ENCODE assay signal across 1 cellular context in the genomic region with DNA sequence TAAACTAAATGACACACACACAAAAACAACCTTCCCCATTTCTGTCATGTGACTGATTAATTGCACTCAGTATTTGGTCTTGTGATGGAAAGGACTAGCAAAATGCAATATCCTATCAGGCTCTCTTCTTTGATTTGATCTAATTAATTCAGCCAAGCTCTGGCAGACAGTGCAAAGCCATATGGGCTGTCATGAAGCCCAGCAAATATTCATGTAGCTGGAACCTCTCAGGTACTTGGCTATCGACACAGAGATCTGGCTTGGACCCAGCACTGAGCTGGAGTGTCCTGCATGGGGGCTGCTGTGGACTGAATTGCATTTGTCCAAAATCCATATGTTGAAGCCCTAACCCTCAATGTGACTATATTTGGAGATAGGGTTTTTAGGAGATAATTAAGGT.
TF ChIP-seq lines count a peak whose summit lies in the region.

No MANE protein-coding gene starts in this region.

TF ChIP-seq in GM23338, 12 proteins besides CTCF, POLR2A, EP300 and RAD21:
- TF ChIP-seq, protein P1, sequence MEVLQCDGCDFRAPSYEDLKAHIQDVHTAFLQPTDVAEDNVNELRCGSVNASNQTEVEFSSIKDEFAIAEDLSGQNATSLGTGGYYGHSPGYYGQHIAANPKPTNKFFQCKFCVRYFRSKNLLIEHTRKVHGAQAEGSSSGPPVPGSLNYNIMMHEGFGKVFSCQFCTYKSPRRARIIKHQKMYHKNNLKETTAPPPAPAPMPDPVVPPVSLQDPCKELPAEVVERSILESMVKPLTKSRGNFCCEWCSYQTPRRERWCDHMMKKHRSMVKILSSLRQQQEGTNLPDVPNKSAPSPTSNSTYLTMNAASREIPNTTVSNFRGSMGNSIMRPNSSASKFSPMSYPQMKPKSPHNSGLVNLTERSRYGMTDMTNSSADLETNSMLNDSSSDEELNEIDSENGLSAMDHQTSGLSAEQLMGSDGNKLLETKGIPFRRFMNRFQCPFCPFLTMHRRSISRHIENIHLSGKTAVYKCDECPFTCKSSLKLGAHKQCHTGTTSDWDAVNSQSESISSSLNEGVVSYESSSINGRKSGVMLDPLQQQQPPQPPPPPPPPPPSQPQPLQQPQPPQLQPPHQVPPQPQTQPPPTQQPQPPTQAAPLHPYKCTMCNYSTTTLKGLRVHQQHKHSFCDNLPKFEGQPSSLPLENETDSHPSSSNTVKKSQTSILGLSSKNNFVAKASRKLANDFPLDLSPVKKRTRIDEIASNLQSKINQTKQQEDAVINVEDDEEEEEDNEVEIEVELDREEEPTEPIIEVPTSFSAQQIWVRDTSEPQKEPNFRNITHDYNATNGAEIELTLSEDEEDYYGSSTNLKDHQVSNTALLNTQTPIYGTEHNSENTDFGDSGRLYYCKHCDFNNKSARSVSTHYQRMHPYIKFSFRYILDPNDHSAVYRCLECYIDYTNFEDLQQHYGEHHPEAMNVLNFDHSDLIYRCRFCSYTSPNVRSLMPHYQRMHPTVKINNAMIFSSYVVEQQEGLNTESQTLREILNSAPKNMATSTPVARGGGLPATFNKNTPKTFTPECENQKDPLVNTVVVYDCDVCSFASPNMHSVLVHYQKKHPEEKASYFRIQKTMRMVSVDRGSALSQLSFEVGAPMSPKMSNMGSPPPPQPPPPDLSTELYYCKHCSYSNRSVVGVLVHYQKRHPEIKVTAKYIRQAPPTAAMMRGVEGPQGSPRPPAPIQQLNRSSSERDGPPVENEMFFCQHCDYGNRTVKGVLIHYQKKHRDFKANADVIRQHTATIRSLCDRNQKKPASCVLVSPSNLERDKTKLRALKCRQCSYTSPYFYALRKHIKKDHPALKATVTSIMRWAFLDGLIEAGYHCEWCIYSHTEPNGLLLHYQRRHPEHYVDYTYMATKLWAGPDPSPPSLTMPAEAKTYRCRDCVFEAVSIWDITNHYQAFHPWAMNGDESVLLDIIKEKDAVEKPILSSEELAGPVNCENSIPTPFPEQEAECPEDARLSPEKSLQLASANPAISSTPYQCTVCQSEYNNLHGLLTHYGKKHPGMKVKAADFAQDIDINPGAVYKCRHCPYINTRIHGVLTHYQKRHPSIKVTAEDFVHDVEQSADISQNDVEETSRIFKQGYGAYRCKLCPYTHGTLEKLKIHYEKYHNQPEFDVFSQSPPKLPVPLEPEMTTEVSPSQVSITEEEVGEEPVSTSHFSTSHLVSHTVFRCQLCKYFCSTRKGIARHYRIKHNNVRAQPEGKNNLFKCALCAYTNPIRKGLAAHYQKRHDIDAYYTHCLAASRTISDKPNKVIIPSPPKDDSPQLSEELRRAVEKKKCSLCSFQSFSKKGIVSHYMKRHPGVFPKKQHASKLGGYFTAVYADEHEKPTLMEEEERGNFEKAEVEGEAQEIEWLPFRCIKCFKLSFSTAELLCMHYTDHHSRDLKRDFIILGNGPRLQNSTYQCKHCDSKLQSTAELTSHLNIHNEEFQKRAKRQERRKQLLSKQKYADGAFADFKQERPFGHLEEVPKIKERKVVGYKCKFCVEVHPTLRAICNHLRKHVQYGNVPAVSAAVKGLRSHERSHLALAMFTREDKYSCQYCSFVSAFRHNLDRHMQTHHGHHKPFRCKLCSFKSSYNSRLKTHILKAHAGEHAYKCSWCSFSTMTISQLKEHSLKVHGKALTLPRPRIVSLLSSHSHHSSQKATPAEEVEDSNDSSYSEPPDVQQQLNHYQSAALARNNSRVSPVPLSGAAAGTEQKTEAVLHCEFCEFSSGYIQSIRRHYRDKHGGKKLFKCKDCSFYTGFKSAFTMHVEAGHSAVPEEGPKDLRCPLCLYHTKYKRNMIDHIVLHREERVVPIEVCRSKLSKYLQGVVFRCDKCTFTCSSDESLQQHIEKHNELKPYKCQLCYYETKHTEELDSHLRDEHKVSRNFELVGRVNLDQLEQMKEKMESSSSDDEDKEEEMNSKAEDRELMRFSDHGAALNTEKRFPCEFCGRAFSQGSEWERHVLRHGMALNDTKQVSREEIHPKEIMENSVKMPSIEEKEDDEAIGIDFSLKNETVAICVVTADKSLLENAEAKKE (CRISPR knock-in tag; IDR thresholded peaks at IDR 0.05) = no peak
- TF ChIP-seq NANOG (IDR thresholded peaks at IDR 0.05; ENCODE audit: borderline replicate concordance) (no peak), ZNF331 (CRISPR knock-in tag; IDR thresholded peaks at IDR 0.05; ENCODE audit: low read depth) (no peak), JUNB (IDR thresholded peaks at IDR 0.05; ENCODE audit: unreplicated experiment) (no peak), CREB1 (CRISPR knock-in tag; IDR thresholded peaks at IDR 0.05; ENCODE audit: low read depth) (no peak), ZNF114 (CRISPR knock-in tag; IDR thresholded peaks at IDR 0.05) (no peak), STAT1 (IDR thresholded peaks at IDR 0.05; ENCODE audit: unreplicated experiment) (no peak), POLR2AphosphoS5 (IDR thresholded peaks at IDR 0.05; ENCODE audit: low read depth) (no peak), EZH2 (IDR thresholded peaks at IDR 0.05; ENCODE audit: low read depth, unreplicated experiment) (no peak), EZH2phosphoT487 (IDR thresholded peaks at IDR 0.05; ENCODE audit: unreplicated experiment) (no peak)
- TF ChIP-seq, protein P2, sequence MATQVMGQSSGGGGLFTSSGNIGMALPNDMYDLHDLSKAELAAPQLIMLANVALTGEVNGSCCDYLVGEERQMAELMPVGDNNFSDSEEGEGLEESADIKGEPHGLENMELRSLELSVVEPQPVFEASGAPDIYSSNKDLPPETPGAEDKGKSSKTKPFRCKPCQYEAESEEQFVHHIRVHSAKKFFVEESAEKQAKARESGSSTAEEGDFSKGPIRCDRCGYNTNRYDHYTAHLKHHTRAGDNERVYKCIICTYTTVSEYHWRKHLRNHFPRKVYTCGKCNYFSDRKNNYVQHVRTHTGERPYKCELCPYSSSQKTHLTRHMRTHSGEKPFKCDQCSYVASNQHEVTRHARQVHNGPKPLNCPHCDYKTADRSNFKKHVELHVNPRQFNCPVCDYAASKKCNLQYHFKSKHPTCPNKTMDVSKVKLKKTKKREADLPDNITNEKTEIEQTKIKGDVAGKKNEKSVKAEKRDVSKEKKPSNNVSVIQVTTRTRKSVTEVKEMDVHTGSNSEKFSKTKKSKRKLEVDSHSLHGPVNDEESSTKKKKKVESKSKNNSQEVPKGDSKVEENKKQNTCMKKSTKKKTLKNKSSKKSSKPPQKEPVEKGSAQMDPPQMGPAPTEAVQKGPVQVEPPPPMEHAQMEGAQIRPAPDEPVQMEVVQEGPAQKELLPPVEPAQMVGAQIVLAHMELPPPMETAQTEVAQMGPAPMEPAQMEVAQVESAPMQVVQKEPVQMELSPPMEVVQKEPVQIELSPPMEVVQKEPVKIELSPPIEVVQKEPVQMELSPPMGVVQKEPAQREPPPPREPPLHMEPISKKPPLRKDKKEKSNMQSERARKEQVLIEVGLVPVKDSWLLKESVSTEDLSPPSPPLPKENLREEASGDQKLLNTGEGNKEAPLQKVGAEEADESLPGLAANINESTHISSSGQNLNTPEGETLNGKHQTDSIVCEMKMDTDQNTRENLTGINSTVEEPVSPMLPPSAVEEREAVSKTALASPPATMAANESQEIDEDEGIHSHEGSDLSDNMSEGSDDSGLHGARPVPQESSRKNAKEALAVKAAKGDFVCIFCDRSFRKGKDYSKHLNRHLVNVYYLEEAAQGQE (IDR thresholded peaks at IDR 0.05; ENCODE audit: unreplicated experiment) = no peak
- TF ChIP-seq, protein P3, sequence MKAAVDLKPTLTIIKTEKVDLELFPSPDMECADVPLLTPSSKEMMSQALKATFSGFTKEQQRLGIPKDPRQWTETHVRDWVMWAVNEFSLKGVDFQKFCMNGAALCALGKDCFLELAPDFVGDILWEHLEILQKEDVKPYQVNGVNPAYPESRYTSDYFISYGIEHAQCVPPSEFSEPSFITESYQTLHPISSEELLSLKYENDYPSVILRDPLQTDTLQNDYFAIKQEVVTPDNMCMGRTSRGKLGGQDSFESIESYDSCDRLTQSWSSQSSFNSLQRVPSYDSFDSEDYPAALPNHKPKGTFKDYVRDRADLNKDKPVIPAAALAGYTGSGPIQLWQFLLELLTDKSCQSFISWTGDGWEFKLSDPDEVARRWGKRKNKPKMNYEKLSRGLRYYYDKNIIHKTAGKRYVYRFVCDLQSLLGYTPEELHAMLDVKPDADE (IDR thresholded peaks at IDR 0.05) = no peak
